Comparison of ENCODE assay signal across 26 cellular contexts in the genomic region with DNA sequence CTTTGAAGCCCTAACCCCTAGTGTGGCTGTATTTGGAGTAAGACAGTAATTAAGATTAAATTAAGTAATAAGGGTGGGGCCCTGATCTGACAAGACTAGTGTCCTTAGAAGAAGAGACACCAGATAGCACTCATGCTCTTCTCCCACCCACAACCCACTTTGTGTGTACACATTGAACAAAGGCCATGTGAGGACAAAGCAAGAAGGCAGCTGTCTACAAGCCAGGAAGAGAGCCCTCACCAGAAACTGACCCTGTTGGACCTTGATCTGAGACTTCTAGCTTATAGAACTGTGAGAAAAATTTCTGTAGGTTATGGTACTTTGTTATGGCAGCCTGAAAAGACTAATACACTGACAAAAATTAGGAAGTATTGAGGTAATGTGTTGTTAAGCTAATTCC.
"Had no signal": no experiment of that assay in that cellular context is flagged by ENCODE, and none has a peak within 500 bp of the region (broad histone marks: within the 10 kb centered on the region; RNA-seq: fewer than 3 reads in every experiment).

No MANE protein-coding gene starts in this region.

- H3K27me3 Mint-ChIP-seq: dendritic cell treated with granulocyte-macrophage colony-stimulating factor and Interleukin-4, amounts not matched to agents 40 ng/mL and 50 ng/mL, for 4 days; effector memory CD8-positive, alpha-beta T cell had no signal

- H3K27ac Mint-ChIP-seq: dendritic cell treated with granulocyte-macrophage colony-stimulating factor and Interleukin-4, amounts not matched to agents 40 ng/mL and 50 ng/mL, for 4 days; effector memory CD8-positive, alpha-beta T cell; endodermal cell had no signal

- H3K4me3 Mint-ChIP-seq: dendritic cell treated with granulocyte-macrophage colony-stimulating factor and Interleukin-4, amounts not matched to agents 40 ng/mL and 50 ng/mL, for 4 days; effector memory CD8-positive, alpha-beta T cell; endodermal cell had no signal

- H3K4me1 Mint-ChIP-seq: endodermal cell had no signal

- H3K4me3 ChIP-seq: colonic mucosa, coronary artery, dorsolateral prefrontal cortex, esophagus muscularis mucosa, esophagus squamous epithelium, gastrocnemius medialis, gastroesophageal sphincter, heart left ventricle, heart right ventricle had no signal

- DNase-seq: colonic mucosa; cortex of kidney; dermis blood vessel endothelial cell; dorsolateral prefrontal cortex; effector CD4-positive, alpha-beta T cell; effector CD8-positive, alpha-beta T cell; effector memory CD4-positive, alpha-beta T cell; effector memory CD8-positive, alpha-beta T cell; endodermal cell; erythroblast; esophagus squamous epithelium; foreskin fibroblast; foreskin keratinocyte; foreskin melanocyte; gastrocnemius medialis; glutamatergic neuron; head of caudate nucleus; heart left ventricle; heart right ventricle had no signal

- H3K27ac ChIP-seq: colonic mucosa, coronary artery, dorsolateral prefrontal cortex, epithelial cell of prostate, esophagus muscularis mucosa, esophagus squamous epithelium, foreskin keratinocyte, gastrocnemius medialis, gastroesophageal sphincter, heart left ventricle, heart right ventricle had no signal

- H3K27me3 ChIP-seq: colonic mucosa, dorsolateral prefrontal cortex, esophagus muscularis mucosa, esophagus squamous epithelium, foreskin keratinocyte, gastrocnemius medialis, gastroesophageal sphincter, heart left ventricle, heart right ventricle had no signal

- H3K4me1 ChIP-seq: colonic mucosa, esophagus muscularis mucosa, esophagus squamous epithelium, foreskin keratinocyte, gastrocnemius medialis, gastroesophageal sphincter, heart left ventricle, heart right ventricle had no signal

- H3K9me3 ChIP-seq: colonic mucosa, esophagus muscularis mucosa, esophagus squamous epithelium, gastrocnemius medialis, gastroesophageal sphincter had no signal

- H3K36me3 ChIP-seq: colonic mucosa had no signal

- H3K9me3 Mint-ChIP-seq: dendritic cell treated with granulocyte-macrophage colony-stimulating factor and Interleukin-4, amounts not matched to agents 40 ng/mL and 50 ng/mL, for 4 days; effector memory CD8-positive, alpha-beta T cell; endodermal cell had no signal

- FAIRE-seq: endothelial cell of umbilical vein had no signal

- ATAC-seq: effector memory CD8-positive, alpha-beta T cell; esophagus mucosa; foreskin keratinocyte; gastrocnemius medialis; gastroesophageal sphincter; heart left ventricle; heart right ventricle had no signal
